ENCODE assay signal across 8 cellular contexts in genomic region chr10:690227-691161, GRCh38. TPM values are rescaled to one million over a fixed set of nuclear protein-coding genes. Genes with fewer than 3 reads are reported as not detected.
A peak's percentile ranks its signal among the peaks of the same experiment; 100 is the strongest.
DNase-seq lines count a peak whose midpoint lies in the region; FAIRE-seq and TF ChIP-seq lines count a peak whose summit lies in the region.

No MANE protein-coding gene starts in this region.

- intact Hi-C loops in posterior vena cava (cut with DNase I), result loop anchor here in 1 of 2 donors (10.0 kb wide), 1 partner anchor 106 kb away; no protein-coding TSS in a partner anchor

- H3K36me3 Mint-ChIP-seq in endothelial cell (ENCODE audit: low read depth, unreplicated experiment) (peaks cover 6% of the 10 kb centered on the region), nephron (ENCODE audit: low read depth) (no peaks in the 10 kb centered on the region)

- H3K27ac Mint-ChIP-seq in endothelial cell (ENCODE audit: unreplicated experiment), result no peak overlapping the region
- peak overlapping the region; percentile 84 to 96 (median 93) for H3K27ac Mint-ChIP-seq in nephron

- H3K4me3 Mint-ChIP-seq in endothelial cell (ENCODE audit: unreplicated experiment) (peak overlapping the region; percentile 89), nephron (peak overlapping the region; percentile 87 to 91 (median 91))

- H3K9me3 Mint-ChIP-seq in endothelial cell (ENCODE audit: unreplicated experiment) (no peaks in the 10 kb centered on the region), nephron (no peaks in the 10 kb centered on the region)

- peaks cover 13% of the 10 kb centered on the region for H3K27me3 Mint-ChIP-seq in endothelial cell (ENCODE audit: unreplicated experiment)
- peaks cover 36% of the 10 kb centered on the region for H3K27me3 Mint-ChIP-seq in nephron (ENCODE audit: low read depth)

- H3K4me1 Mint-ChIP-seq in endothelial cell (ENCODE audit: unreplicated experiment) (peaks cover 11% of the 10 kb centered on the region), nephron (peaks cover 42% of the 10 kb centered on the region)

- peak; percentile 19 for DNase-seq in stimulated activated CD4-positive, alpha-beta T cell treated with anti-CD3 and anti-CD28 coated beads, Interleukin-15, amount 100 ng/mL, for 24 hours
- no peak for DNase-seq in stimulated activated CD4-positive, alpha-beta T cell treated with anti-CD3 and anti-CD28 coated beads, Interleukin-4, amount 100 ng/mL, for 24 hours
- DNase-seq in endothelial cell (ENCODE audit: low spot score), result no peak
- no peak for DNase-seq in posterior vena cava (ENCODE audit: low spot score)
- no peak for DNase-seq in frontal cortex (ENCODE audit: low spot score in 2 of 2)
- DNase-seq in NCI-H446 (lab: John Stamatoyannopoulos, UW), result no peak
- no peak for DNase-seq in NCI-H446 treated with DMSO at 0.1 percent for 48 hours (lab: John Stamatoyannopoulos, UW)

- TF ChIP-seq CTCF in endothelial cell (IDR thresholded peaks at IDR 0.05; ENCODE audit: unreplicated experiment) (no peak), nephron (IDR thresholded peaks at IDR 0.05; ENCODE audit: unreplicated experiment in 3 of 3) (no peak)

- FAIRE-seq in frontal cortex (lab: Jason Lieb, UNC), result no peak

RNA-seq across cellular contexts. Expression of gene DIP2C, which starts 1.0 kb away (rescaled TPM):
- total RNA-seq in endothelial cell (ENCODE audit: unreplicated experiment) (13.1 TPM), posterior vena cava (10 to 100 TPM; 39.3 to 45.6 TPM), frontal cortex (41.6 TPM)
